Comparison of ENCODE assay signal across 20 cellular contexts in genomic region chr5:34582364-34582763, GRCh38.
DNase-seq lines count a peak whose midpoint lies in the region; ATAC-seq, FAIRE-seq and TF ChIP-seq lines count a peak whose summit lies in the region.
"Had no signal": no experiment of that assay in that cellular context is flagged by ENCODE, and none has a peak within 500 bp of the region (broad histone marks: within the 10 kb centered on the region; RNA-seq: fewer than 3 reads in every experiment).

No MANE protein-coding gene starts in this region.

- no peaks in the 10 kb centered on the region for H3K27me3 ChIP-seq in H7 (ENCODE audit: control insufficient read depth, insufficient read depth, low read length)
- H3K27me3 ChIP-seq in right cardiac atrium (ENCODE audit: control insufficient read depth, insufficient read depth) = no peaks in the 10 kb centered on the region
- H3K27me3 ChIP-seq: SJSA1, vagina had no signal

- no peak overlapping the region for H3K4me2 ChIP-seq in A549

- H3K27ac Mint-ChIP-seq in glutamatergic neuron (ENCODE audit: unreplicated experiment) (peak overlapping the region; percentile 9), T-cell (no peak overlapping the region)

- ATAC-seq in A549 = no peak
- no peak for ATAC-seq in right cardiac atrium
- ATAC-seq in GM21717 (IDR thresholded peaks at IDR 0.05; ENCODE audit: unreplicated experiment) = no peak
- no peak for ATAC-seq in T-cell (replicated peaks in 1 of 4)
- ATAC-seq: esophagus mucosa had no signal

- TF ChIP-seq POLR2A in A549 (IDR thresholded peaks at IDR 0.05; ENCODE audit: low read length) = no peak

- peaks cover 5% of the 10 kb centered on the region for H3K36me3 Mint-ChIP-seq in glutamatergic neuron (ENCODE audit: unreplicated experiment)
- H3K36me3 Mint-ChIP-seq in T-cell = no peaks in the 10 kb centered on the region

- TF ChIP-seq RAD21 in A549 (conservative IDR thresholded peaks at IDR 0.05 in 1 of 2, IDR thresholded peaks at IDR 0.05 in 1 of 2) = no peak

- peaks cover 37% of the 10 kb centered on the region for H3K4me1 Mint-ChIP-seq in glutamatergic neuron (ENCODE audit: low read depth, unreplicated experiment)
- no peaks in the 10 kb centered on the region for H3K4me1 Mint-ChIP-seq in T-cell

- DNase-seq in A549 (ENCODE audit: low read depth in 1 of 2, low spot score in 1 of 2) (no peak), H7 (peak; percentile 41), OCI-M1 (lab: John Stamatoyannopoulos, UW) (peak; percentile 14), glutamatergic neuron (no peak), right cardiac atrium (no peak), urothelium cell line (ENCODE audit: low spot score) (no peak), T-cell (no peak)
- DNase-seq: activated CD4-positive, alpha-beta T cell treated with anti-CD3 and anti-CD28 coated beads, Interleukin-2, amount 50 U/mL, for 4 hours; activated naive CD4-positive, alpha-beta T cell treated with anti-CD3 and anti-CD28 coated beads, Interleukin-2, amount 50 U/mL, for 16 hours; activated T-cell treated with anti-CD3 and anti-CD28 coated beads, Interleukin-2, amount 50 U/mL, for 1 hour; GOT3; islet precursor cell; mesenchymal stem cell; NCI-H2029 treated with DMSO at 0.1 percent for 48 hours; retina; stimulated activated CD4-positive, alpha-beta T cell treated with anti-CD3 and anti-CD28 coated beads, Interleukin-2, amount 100 ng/mL, for 24 hours had no signal

- peaks cover 36% of the 10 kb centered on the region for H3K4me1 ChIP-seq in A549
- H3K4me1 ChIP-seq in right cardiac atrium (ENCODE audit: control insufficient read depth, insufficient read depth, low read length) = peaks cover 2% of the 10 kb centered on the region
- H3K4me1 ChIP-seq: vagina had no signal

- TF ChIP-seq EP300 in A549 (IDR thresholded peaks at IDR 0.05) = no peak

- H3K4me3 ChIP-seq in A549 (no peak overlapping the region), H7 (ENCODE audit: insufficient read depth, low read depth, low read length) (no peak overlapping the region), right cardiac atrium (ENCODE audit: low read length) (no peak overlapping the region)
- H3K4me3 ChIP-seq: SJSA1, vagina had no signal

- no peak for FAIRE-seq in A549 (lab: Jason Lieb, UNC)
- no peak for FAIRE-seq in urothelium cell line (lab: Jason Lieb, UNC)

- H3K9me3 Mint-ChIP-seq in glutamatergic neuron (ENCODE audit: unreplicated experiment) (peaks cover 16% of the 10 kb centered on the region), T-cell (no peaks in the 10 kb centered on the region)

- TF ChIP-seq CTCF in A549 (IDR thresholded peaks at IDR 0.05) (no peak), glutamatergic neuron (IDR thresholded peaks at IDR 0.05; ENCODE audit: partially characterized antibody, unreplicated experiment) (no peak)

- POLR2A ChIA-PET in A549 (lab: Yijun Ruan, JAX) (interaction anchor here (0.5 kb wide), 1 partner anchor 19 kb away, joined by 3 read pairs; no protein-coding TSS in a partner anchor), T-cell (lab: Charles Lee) (no interaction called here)

- CTCF ChIA-PET in A549 (lab: Yijun Ruan, JAX) = interaction anchor here (0.8 to 8.8 kb wide), 3 partner anchors 10 to 58 kb away, joined by 3 to 49 read pairs (median 3); no protein-coding TSS in a partner anchor
- CTCF ChIA-PET in T-cell (lab: Charles Lee) = no interaction called here

- intact Hi-C loops in right cardiac atrium (cut with DNase I) = no loop called here

- peak overlapping the region; percentile 13 to 98; a peak in 4 of 6 replicates for H3K27ac ChIP-seq in A549
- no peak overlapping the region for H3K27ac ChIP-seq in right cardiac atrium (ENCODE audit: low read length)
- H3K27ac ChIP-seq: SJSA1, vagina had no signal

- H3K9me3 ChIP-seq in A549 (peaks cover 16% of the 10 kb centered on the region; the same call in 2 of the 3 replicates), right cardiac atrium (ENCODE audit: control insufficient read depth, low read length) (no peaks in the 10 kb centered on the region)
- H3K9me3 ChIP-seq: SJSA1, vagina had no signal

- H3K4me3 Mint-ChIP-seq in glutamatergic neuron (ENCODE audit: unreplicated experiment) (no peak overlapping the region), T-cell (no peak overlapping the region)

- H3K27me3 Mint-ChIP-seq in glutamatergic neuron (ENCODE audit: unreplicated experiment) (peaks cover 6% of the 10 kb centered on the region), T-cell (peaks cover 22 to 46% of the 10 kb centered on the region in 2 donors)

- no peaks in the 10 kb centered on the region for H3K36me3 ChIP-seq in H7 (replicated peaks; ENCODE audit: control insufficient read depth, insufficient read depth, low read length)
- H3K36me3 ChIP-seq: SJSA1, vagina had no signal

- WGBS in A549 (ENCODE audit: missing lambda C conversion rate) = 91% methylated on average over 3 of the region's 3 CpGs
- 75% methylated on average over 3 of the region's 3 CpGs for WGBS in right cardiac atrium

TF ChIP-seq in A549, 52 proteins besides CTCF, POLR2A, EP300 and RAD21:
- TF ChIP-seq HOXA7 (CRISPR knock-in tag; IDR thresholded peaks at IDR 0.05) = no peak
- no peak for TF ChIP-seq ZSCAN20 (CRISPR knock-in tag; IDR thresholded peaks at IDR 0.05)
- TF ChIP-seq USF2 (IDR thresholded peaks at IDR 0.05) = no peak
- no peak for TF ChIP-seq KDM5A (IDR thresholded peaks at IDR 0.05)
- no peak for TF ChIP-seq CBX8 (IDR thresholded peaks at IDR 0.05)

Comparison
In these comparisons a context has a peak if more than half of its experiments do, and no peak if none do; other contexts are left out.
1. DNase-seq: peak in H7 (single experiment) and OCI-M1 (single experiment); none in A549 (0 of 2), glutamatergic neuron (single experiment), right cardiac atrium (0 of 3), urothelium cell line (single experiment) and T-cell (0 of 34).